In genomic region chr22:38264322-38264843, GRCh38 we compare ENCODE assay signal across 18 cellular contexts. TPM values are rescaled to one million over a fixed set of nuclear protein-coding genes. Genes with fewer than 3 reads are reported as not detected.
DNase-seq lines count a peak whose midpoint lies in the region; ATAC-seq and TF ChIP-seq lines count a peak whose summit lies in the region.
"Had no signal": no experiment of that assay in that cellular context is flagged by ENCODE, and none has a peak within 500 bp of the region (broad histone marks: within the 10 kb centered on the region; RNA-seq: fewer than 3 reads in every experiment).

No MANE protein-coding gene starts in this region.

- H2BK12ac ChIP-seq in mesenchymal stem cell (ENCODE audit: low read length in 2 of 2), result no peak overlapping the region

- H3K4ac ChIP-seq in mesenchymal stem cell (ENCODE audit: low read depth in 1 of 2, low read length in 2 of 2), result no peak overlapping the region

- WGBS in mesenchymal stem cell, result 92% methylated on average over 6 of the region's 6 CpGs

- DNase-seq in left ventricle myocardium inferior (no peak), left ventricle myocardium superior (no peak), caudate nucleus (lab: John Stamatoyannopoulos, UW) (peak in 1 of 61 donors; percentile 35), mesenchymal stem cell (no peak), uterus (no peak), NCI-H526 treated with DMSO at 0.1 percent for 48 hours (lab: John Stamatoyannopoulos, UW) (no peak)
- DNase-seq: CD4-positive, alpha-beta memory T cell; DMS153; GDM1; GM23248; KG1; NCI-H1417; NCI-H187; NCI-H2107; NCI-H510A treated with DMSO at 0.1 percent for 48 hours; NCI-H82 had no signal

- no peaks in the 10 kb centered on the region for H3K36me3 ChIP-seq in left ventricle myocardium inferior
- peaks cover 17 to 49% of the 10 kb centered on the region in 2 experiments for H3K36me3 ChIP-seq in mesenchymal stem cell (ENCODE audit: control insufficient read depth in 1 of 2, insufficient read depth in 2 of 2, low read depth in 1 of 2, low read length in 2 of 2)
- H3K36me3 ChIP-seq in uterus, result no peaks in the 10 kb centered on the region

- peak overlapping the region; percentile 51 for H4K8ac ChIP-seq in mesenchymal stem cell (ENCODE audit: low read length)

- H4K91ac ChIP-seq in mesenchymal stem cell (ENCODE audit: low read length), result no peak overlapping the region

- H3K4me3 ChIP-seq in left ventricle myocardium inferior (no peak overlapping the region), mesenchymal stem cell (ENCODE audit: insufficient read depth in 1 of 2, low read depth in 1 of 2, low read length in 2 of 2) (no peak overlapping the region), uterus (no peak overlapping the region)
- H3K4me3 ChIP-seq: BLaER1, GM23248 had no signal

- TF ChIP-seq POLR2A in uterus (IDR thresholded peaks at IDR 0.05), result no peak

- no peak overlapping the region for H3K4me2 ChIP-seq in mesenchymal stem cell (ENCODE audit: low read length, poor library complexity, severe bottlenecking)
- H3K4me2 ChIP-seq: BLaER1 had no signal

- H2BK120ac ChIP-seq in mesenchymal stem cell (ENCODE audit: low read depth, low read length), result no peak overlapping the region

- H3K4me1 ChIP-seq in left ventricle myocardium inferior, result peaks cover 98% of the 10 kb centered on the region
- H3K4me1 ChIP-seq in mesenchymal stem cell (ENCODE audit: control insufficient read depth, insufficient read depth, low read depth, low read length), result peaks cover 20% of the 10 kb centered on the region
- peaks cover 0 to 10% of the 10 kb centered on the region in 2 donors for H3K4me1 ChIP-seq in uterus

- H3K23ac ChIP-seq in mesenchymal stem cell (ENCODE audit: low read length in 2 of 2), result no peak overlapping the region

- H2BK5ac ChIP-seq in mesenchymal stem cell (ENCODE audit: low read depth, low read length, poor library complexity, severe bottlenecking), result no peak overlapping the region

- H3K9me3 ChIP-seq in left ventricle myocardium inferior (replicated peaks) (no peaks in the 10 kb centered on the region), mesenchymal stem cell (ENCODE audit: control insufficient read depth, low read length) (no peaks in the 10 kb centered on the region), uterus (no peaks in the 10 kb centered on the region)
- H3K9me3 ChIP-seq: BLaER1 had no signal

- intact Hi-C loops in left ventricle myocardium inferior (cut with micrococcal nuclease), result no loop called here
- intact Hi-C loops in left ventricle myocardium superior (cut with micrococcal nuclease), result no loop called here
- intact Hi-C loops in uterus (cut with DNase I; ENCODE audit: low total_unique reads), result loop anchor here (10.0 kb wide), 1 partner anchor 60 kb away; the partner anchor contains the start of gene MAFF

- no peak overlapping the region for H2BK15ac ChIP-seq in mesenchymal stem cell (ENCODE audit: low read depth, poor library complexity, severe bottlenecking)

- no peak overlapping the region for H2AFZ ChIP-seq in mesenchymal stem cell (ENCODE audit: low read depth, low read length)
- H2AFZ ChIP-seq: GM23248 had no signal

- no peak overlapping the region for H3K9ac ChIP-seq in mesenchymal stem cell (ENCODE audit: low read length)
- H3K9ac ChIP-seq: BLaER1, GM23248 had no signal

- TF ChIP-seq CTCF in left ventricle myocardium inferior (IDR thresholded peaks at IDR 0.05; ENCODE audit: borderline replicate concordance) (no peak), uterus (IDR thresholded peaks at IDR 0.05) (no peak)

- H3K79me1 ChIP-seq in mesenchymal stem cell (replicated peaks; ENCODE audit: low read length, poor library complexity, severe bottlenecking), result peaks cover 8% of the 10 kb centered on the region

- H3K27me3 ChIP-seq in left ventricle myocardium inferior (ENCODE audit: low read depth) (no peaks in the 10 kb centered on the region), mesenchymal stem cell (ENCODE audit: control insufficient read depth in 1 of 2, insufficient read depth in 1 of 2, low read length in 2 of 2) (no peaks in the 10 kb centered on the region), uterus (no peaks in the 10 kb centered on the region)
- H3K27me3 ChIP-seq: BLaER1 had no signal

- H3K18ac ChIP-seq in mesenchymal stem cell (ENCODE audit: low read depth in 1 of 2, low read length in 2 of 2), result no peak overlapping the region

- H3K27ac ChIP-seq in left ventricle myocardium inferior (replicated peaks) (peak overlapping the region; percentile 97), caudate nucleus (ENCODE audit: low read depth, low read length) (peak overlapping the region; percentile 52), mesenchymal stem cell (ENCODE audit: low read length, poor library complexity, severe bottlenecking) (no peak overlapping the region), uterus (no peak overlapping the region)
- H3K27ac ChIP-seq: BLaER1, GM23248 had no signal

- H3K14ac ChIP-seq in mesenchymal stem cell (ENCODE audit: low read length in 2 of 2), result no peak overlapping the region

- H2AK5ac ChIP-seq in mesenchymal stem cell (ENCODE audit: low read length, severe bottlenecking), result no peak overlapping the region

- ATAC-seq in left ventricle myocardium superior (no peak), GM21786 (IDR thresholded peaks at IDR 0.05; ENCODE audit: unreplicated experiment) (no peak)

RNA-seq across cellular contexts. Expression of gene TMEM184B, which starts 8.4 kb away (rescaled TPM):
- total RNA-seq in left ventricle myocardium inferior (50.6 TPM), left ventricle myocardium superior (42.8 TPM), uterus (10 to 100 TPM; 31.7 to 70.4 (median 50.7) TPM)
- 71.3 TPM for polyA plus RNA-seq in mesenchymal stem cell (2013, experiment 1 of 2)
- 71.6 TPM for polyA plus RNA-seq in mesenchymal stem cell (2013, experiment 2 of 2)

RNA-seq across cellular contexts. Expression of gene CSNK1E, which starts 52.9 kb away (rescaled TPM):
- total RNA-seq in left ventricle myocardium inferior, result 76.1 TPM
- 72.6 TPM for total RNA-seq in left ventricle myocardium superior
- 175 TPM for polyA plus RNA-seq in mesenchymal stem cell (2013, experiment 1 of 2)
- 170 TPM for polyA plus RNA-seq in mesenchymal stem cell (2013, experiment 2 of 2)
- 100 to 1,000 TPM in 2 of 4 donors, 10 to 100 TPM in 2; 22.1 to 171 (median 100) TPM for total RNA-seq in uterus

Comparison
In these comparisons a context has a peak if more than half of its experiments do, and no peak if none do; other contexts are left out.
1. H3K27ac ChIP-seq: peak in left ventricle myocardium inferior (single experiment) and caudate nucleus (single experiment); none in mesenchymal stem cell (single experiment) and uterus (0 of 2).